Comparison of ENCODE assay signal across 15 cellular contexts in genomic region chr4:26047795-26048194, GRCh38.
DNase-seq lines count a peak whose midpoint lies in the region; ATAC-seq and TF ChIP-seq lines count a peak whose summit lies in the region.
"Had no signal": no experiment of that assay in that cellular context is flagged by ENCODE, and none has a peak within 500 bp of the region (broad histone marks: within the 10 kb centered on the region; RNA-seq: fewer than 3 reads in every experiment).

No MANE protein-coding gene starts in this region.

- H3K36me3 ChIP-seq in heart left ventricle (no peaks in the 10 kb centered on the region), left lung (no peaks in the 10 kb centered on the region), gastrocnemius medialis (no peaks in the 10 kb centered on the region), uterus (no peaks in the 10 kb centered on the region)

- H3K27ac ChIP-seq in heart left ventricle (peak overlapping the region in 11 of 12 donors; percentile 49 to 80 (median 71)), left lung (peak overlapping the region; percentile 48 to 85), gastrocnemius medialis (peak overlapping the region; percentile 63 to 75 (median 66)), uterus (peak overlapping the region; percentile 95 to 97)
- H3K27ac ChIP-seq: dorsolateral prefrontal cortex had no signal

- no peak for TF ChIP-seq CTCF in heart left ventricle (IDR thresholded peaks at IDR 0.05)
- no peak for TF ChIP-seq CTCF in left lung (IDR thresholded peaks at IDR 0.05)
- TF ChIP-seq CTCF in gastrocnemius medialis (IDR thresholded peaks at IDR 0.05 in 4 of 5, conservative IDR thresholded peaks at IDR 0.05 in 1 of 5) = no peak
- no peak for TF ChIP-seq CTCF in uterus (IDR thresholded peaks at IDR 0.05)

- ATAC-seq in heart left ventricle (no peak), Right ventricle myocardium inferior (no peak), left lung (no peak), gastrocnemius medialis (no peak), GM18511 (IDR thresholded peaks at IDR 0.05; ENCODE audit: unreplicated experiment) (no peak), left lobe of liver (no peak)
- ATAC-seq: activated CD4-positive, alpha-beta T cell treated with anti-CD3 and anti-CD28 coated beads for 36 hours had no signal

- 88 to 90% (median 90%) methylated on average over 5 of the region's 5 CpGs for WGBS in heart left ventricle, 4 donors

- H3K9me3 ChIP-seq in heart left ventricle = no peaks in the 10 kb centered on the region
- no peaks in the 10 kb centered on the region for H3K9me3 ChIP-seq in left lung
- no peaks in the 10 kb centered on the region for H3K9me3 ChIP-seq in gastrocnemius medialis
- no peaks in the 10 kb centered on the region for H3K9me3 ChIP-seq in uterus

- H3K27me3 ChIP-seq in heart left ventricle (peaks cover 0 to 6% (median 0%) of the 10 kb centered on the region in 9 donors), left lung (peaks cover 0 to 20% of the 10 kb centered on the region in 2 donors), gastrocnemius medialis (no peaks in the 10 kb centered on the region), uterus (no peaks in the 10 kb centered on the region)

- H3K4me3 ChIP-seq in heart left ventricle (no peak overlapping the region), left lung (no peak overlapping the region), gastrocnemius medialis (no peak overlapping the region), uterus (no peak overlapping the region)
- H3K4me3 ChIP-seq: dorsolateral prefrontal cortex had no signal

- in situ Hi-C loops in gastrocnemius medialis (cut with MboI; ENCODE audit: low sequenced_read_pairs in 4 of 4) = loop anchor here in 1 of 4 donors (25.0 kb wide), 1 partner anchor 110 kb away; no protein-coding TSS in a partner anchor

- intact Hi-C loops in heart left ventricle (cut with DNase I) (no loop called here), Right ventricle myocardium inferior (cut with DNase I) (no loop called here), left lung (cut with DNase I) (no loop called here), gastrocnemius medialis (cut with DNase I; ENCODE audit: low total_unique reads) (no loop called here), uterus (cut with DNase I; ENCODE audit: low total_unique reads) (no loop called here)

- DNase-seq in heart left ventricle (no peak), Right ventricle myocardium inferior (ENCODE audit: missing footprints) (no peak), left lung (no peak), gastrocnemius medialis (no peak), uterus (no peak), superior temporal gyrus (ENCODE audit: extremely low spot score) (no peak), left lobe of liver (ENCODE audit: low spot score) (no peak)
- DNase-seq: 8988T; activated CD4-positive, alpha-beta T cell treated with anti-CD3 and anti-CD28 coated beads for 36 hours; DMS 273 treated with DMSO at 0.1 percent for 48 hours; dorsolateral prefrontal cortex; H7; hippocampal formation; NCI-H1694 had no signal

- H3K4me1 ChIP-seq in heart left ventricle (peaks cover 0 to 38% (median 0%) of the 10 kb centered on the region in 12 donors), left lung (peaks cover 0 to 9% of the 10 kb centered on the region in 2 donors), gastrocnemius medialis (no peaks in the 10 kb centered on the region), uterus (peaks cover 17 to 19% of the 10 kb centered on the region in 2 donors)

- TF ChIP-seq POLR2A in heart left ventricle (IDR thresholded peaks at IDR 0.05) (no peak), gastrocnemius medialis (IDR thresholded peaks at IDR 0.05) (no peak), uterus (IDR thresholded peaks at IDR 0.05) (no peak)
